In genomic region chr4:56226579-56226978, GRCh38 we compare ENCODE assay signal across 18 cellular contexts.
"Had no signal": no experiment of that assay in that cellular context is flagged by ENCODE, and none has a peak within 500 bp of the region (broad histone marks: within the 10 kb centered on the region; RNA-seq: fewer than 3 reads in every experiment).

No MANE protein-coding gene starts in this region.

- H3K36me3 ChIP-seq: pancreas, upper lobe of right lung had no signal

- H3K4me3 Mint-ChIP-seq: activated B cell treated with CpG ODN at 0.5 μM for 24 hours; activated CD4-positive, alpha-beta T cell treated with anti-CD3 and anti-CD28 coated beads for 36 hours; activated naive CD4-positive, alpha-beta T cell treated with anti-CD3 and anti-CD28 coated beads for 36 hours; activated naive CD8-positive, alpha-beta T cell treated with anti-CD3 and anti-CD28 coated beads, Interleukin-2, amount 10 ng/mL, durations not matched to agents 7 days and 5 days; natural killer cell had no signal

- H3K27me3 Mint-ChIP-seq: activated B cell treated with CpG ODN at 0.5 μM for 24 hours had no signal

- H3K4me1 ChIP-seq: pancreas, upper lobe of right lung had no signal

- DNase-seq: activated B cell treated with CpG ODN at 0.5 μM for 24 hours; activated CD4-positive, alpha-beta T cell treated with anti-CD3 and anti-CD28 coated beads for 36 hours; activated CD4-positive, alpha-beta T cell treated with anti-CD3 and anti-CD28 coated beads, Interleukin-2, amount 50 U/mL, for 48 hours; activated CD8-positive, alpha-beta memory T cell treated with anti-CD3 and anti-CD28 coated beads, Interleukin-2, amount 50 U/mL, for 48 hours; activated naive CD4-positive, alpha-beta T cell treated with anti-CD3 and anti-CD28 coated beads for 36 hours; activated naive CD8-positive, alpha-beta T cell treated with anti-CD3 and anti-CD28 coated beads, Interleukin-2, amount 10 ng/mL, durations not matched to agents 7 days and 5 days; activated T-cell treated with anti-CD3 and anti-CD28 coated beads, Interleukin-2, amount 50 U/mL, for 48 hours; amniotic stem cell; foreskin fibroblast; left colon; mesendoderm; natural killer cell; pancreas; right cardiac atrium; stimulated activated CD4-positive, alpha-beta T cell treated with anti-CD3 and anti-CD28 coated beads, Interleukin-4, amount 100 ng/mL, for 24 hours; stimulated activated naive CD4-positive, alpha-beta T cell treated with Interleukin-2 at 50 U/mL for 16 hours; T-helper 9 cell; upper lobe of right lung had no signal

- H3K27ac ChIP-seq: pancreas, upper lobe of right lung had no signal

- H3K27ac Mint-ChIP-seq: activated B cell treated with CpG ODN at 0.5 μM for 24 hours; activated CD4-positive, alpha-beta T cell treated with anti-CD3 and anti-CD28 coated beads for 36 hours; activated naive CD4-positive, alpha-beta T cell treated with anti-CD3 and anti-CD28 coated beads for 36 hours; activated naive CD8-positive, alpha-beta T cell treated with anti-CD3 and anti-CD28 coated beads, Interleukin-2, amount 10 ng/mL, durations not matched to agents 7 days and 5 days; natural killer cell had no signal

- H3K9me3 Mint-ChIP-seq: activated B cell treated with CpG ODN at 0.5 μM for 24 hours; activated naive CD4-positive, alpha-beta T cell treated with anti-CD3 and anti-CD28 coated beads for 36 hours; natural killer cell had no signal

- ATAC-seq: activated CD4-positive, alpha-beta T cell treated with anti-CD3 and anti-CD28 coated beads for 36 hours; natural killer cell; pancreas; right cardiac atrium; upper lobe of right lung had no signal

- H3K4me3 ChIP-seq: pancreas, upper lobe of right lung had no signal

- H3K27me3 ChIP-seq: pancreas, upper lobe of right lung had no signal

- H3K36me3 Mint-ChIP-seq: activated naive CD8-positive, alpha-beta T cell treated with anti-CD3 and anti-CD28 coated beads, Interleukin-2, amount 10 ng/mL, durations not matched to agents 7 days and 5 days; natural killer cell had no signal

- H3K9me3 ChIP-seq: pancreas, upper lobe of right lung had no signal
